Comparison of ENCODE assay signal across 1 cellular context in the genomic region with DNA sequence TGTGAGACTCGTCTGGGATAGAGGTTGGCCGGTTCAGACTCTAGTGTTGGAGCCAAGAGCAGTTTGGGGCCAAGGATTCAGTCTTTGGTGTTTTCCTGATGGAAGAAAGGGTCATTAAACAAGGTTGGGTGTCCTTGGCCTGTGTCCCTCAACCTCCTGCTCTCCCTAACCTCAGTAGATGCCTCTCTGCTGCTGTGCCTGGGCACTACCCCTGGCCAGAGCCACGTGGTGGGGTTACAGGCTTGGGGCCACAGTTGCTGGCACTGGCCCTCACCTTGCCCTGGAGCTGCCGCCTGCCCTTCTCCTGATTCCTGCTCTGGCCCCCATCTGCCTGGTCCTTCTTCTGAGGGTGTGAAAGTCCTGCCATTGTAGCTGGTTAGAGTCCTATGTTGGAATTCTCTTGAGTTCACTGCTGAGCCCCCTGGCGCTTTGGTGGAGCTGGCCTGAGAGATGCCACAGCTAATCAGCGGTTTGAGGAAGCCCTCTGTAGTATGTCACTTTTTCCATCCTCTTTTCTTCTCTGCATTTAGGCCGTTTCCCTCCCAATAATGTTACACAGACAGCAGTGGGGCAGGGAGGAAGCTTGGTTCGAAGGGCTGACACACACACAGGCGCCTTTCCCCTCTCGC.
TF ChIP-seq lines count a peak whose summit lies in the region.

No MANE protein-coding gene starts in this region.

TF ChIP-seq in IMR-90, 13 proteins besides CTCF, POLR2A, EP300 and RAD21:
- TF ChIP-seq NFE2L2 (IDR thresholded peaks at IDR 0.05; ENCODE audit: low read depth, low read length): no peak
- no peak for TF ChIP-seq MAFK (IDR thresholded peaks at IDR 0.05; ENCODE audit: low read depth, low read length)
- no peak for TF ChIP-seq SMC3 (IDR thresholded peaks at IDR 0.05; ENCODE audit: low read depth, low read length)
- TF ChIP-seq, protein P1, sequence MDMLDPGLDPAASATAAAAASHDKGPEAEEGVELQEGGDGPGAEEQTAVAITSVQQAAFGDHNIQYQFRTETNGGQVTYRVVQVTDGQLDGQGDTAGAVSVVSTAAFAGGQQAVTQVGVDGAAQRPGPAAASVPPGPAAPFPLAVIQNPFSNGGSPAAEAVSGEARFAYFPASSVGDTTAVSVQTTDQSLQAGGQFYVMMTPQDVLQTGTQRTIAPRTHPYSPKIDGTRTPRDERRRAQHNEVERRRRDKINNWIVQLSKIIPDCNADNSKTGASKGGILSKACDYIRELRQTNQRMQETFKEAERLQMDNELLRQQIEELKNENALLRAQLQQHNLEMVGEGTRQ (IDR thresholded peaks at IDR 0.05; ENCODE audit: low read depth, low read length): no peak
- no peak for TF ChIP-seq MXI1 (IDR thresholded peaks at IDR 0.05; ENCODE audit: borderline replicate concordance, low read depth, low read length)
- TF ChIP-seq, protein P2, sequence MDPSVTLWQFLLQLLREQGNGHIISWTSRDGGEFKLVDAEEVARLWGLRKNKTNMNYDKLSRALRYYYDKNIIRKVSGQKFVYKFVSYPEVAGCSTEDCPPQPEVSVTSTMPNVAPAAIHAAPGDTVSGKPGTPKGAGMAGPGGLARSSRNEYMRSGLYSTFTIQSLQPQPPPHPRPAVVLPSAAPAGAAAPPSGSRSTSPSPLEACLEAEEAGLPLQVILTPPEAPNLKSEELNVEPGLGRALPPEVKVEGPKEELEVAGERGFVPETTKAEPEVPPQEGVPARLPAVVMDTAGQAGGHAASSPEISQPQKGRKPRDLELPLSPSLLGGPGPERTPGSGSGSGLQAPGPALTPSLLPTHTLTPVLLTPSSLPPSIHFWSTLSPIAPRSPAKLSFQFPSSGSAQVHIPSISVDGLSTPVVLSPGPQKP (IDR thresholded peaks at IDR 0.05; ENCODE audit: borderline replicate concordance, low read depth, low read length): no peak
- no peak for TF ChIP-seq RFX5 (IDR thresholded peaks at IDR 0.05; ENCODE audit: low read depth, low read length)
- TF ChIP-seq FOS (IDR thresholded peaks at IDR 0.05; ENCODE audit: low read depth, low read length): no peak
- no peak for TF ChIP-seq CHD1 (IDR thresholded peaks at IDR 0.05; ENCODE audit: low read depth, low read length)
- TF ChIP-seq BHLHE40 (IDR thresholded peaks at IDR 0.05; ENCODE audit: low read depth, low read length): no peak
- TF ChIP-seq MAZ (IDR thresholded peaks at IDR 0.05; ENCODE audit: borderline replicate concordance, low read depth, low read length): no peak
- no peak for TF ChIP-seq RCOR1 (IDR thresholded peaks at IDR 0.05; ENCODE audit: insufficient replicate concordance, low read length)
- no peak for TF ChIP-seq CEBPB (IDR thresholded peaks at IDR 0.05; ENCODE audit: low read depth, low read length)
